9 cellular contexts compared by ENCODE assay signal in the genomic region with DNA sequence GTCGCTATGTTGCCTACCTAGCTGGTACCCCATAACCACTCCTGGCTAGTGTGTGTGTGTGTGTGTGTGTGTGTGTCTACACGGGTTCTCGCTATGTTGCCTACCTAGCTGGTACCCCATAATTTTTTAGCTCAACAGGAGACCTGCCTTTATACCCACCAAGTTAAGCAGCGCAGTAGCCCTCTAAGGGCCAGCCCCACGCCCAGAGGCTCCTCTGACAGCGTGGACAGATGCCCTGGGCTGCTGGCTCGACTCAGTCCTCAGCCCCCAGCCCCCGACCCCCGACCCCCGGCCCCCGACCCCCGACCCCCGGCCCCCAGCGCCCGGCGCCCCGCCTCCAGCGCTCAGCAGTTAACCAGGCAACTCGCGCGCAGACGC. TPM values are rescaled to one million over a fixed set of nuclear protein-coding genes. Genes with fewer than 3 reads are reported as not detected.
A peak's percentile ranks its signal among the peaks of the same experiment; 100 is the strongest.
DNase-seq lines count a peak whose midpoint lies in the region; ATAC-seq and TF ChIP-seq lines count a peak whose summit lies in the region.
"Had no signal": no experiment of that assay in that cellular context is flagged by ENCODE, and none has a peak within 500 bp of the region (broad histone marks: within the 10 kb centered on the region; RNA-seq: fewer than 3 reads in every experiment).

No MANE protein-coding gene starts in this region.

- no peak overlapping the region for H3K27ac ChIP-seq in CD8-positive, alpha-beta memory T cell (ENCODE audit: low read depth, low read length)
- H3K27ac ChIP-seq in hepatocyte, result no peak overlapping the region

- DNase-seq in CD8-positive, alpha-beta memory T cell, result no peak
- DNase-seq in WTC11 (ENCODE audit: low spot score) (no peak), hepatocyte (ENCODE audit: low spot score) (no peak), NCI-H510A (lab: John Stamatoyannopoulos, UW) (no peak), HPDE6-E6E7 (ENCODE audit: extremely low spot score) (no peak)
- no peak for DNase-seq in stimulated activated naive B cell treated with anti-CD40 and anti-IgM and Interleukin-4, amounts not matched to agents 10 μg/mL and 1 μg/mL and 100 μg/mL, for 72 hours

- H3K9me3 Mint-ChIP-seq in CD8-positive, alpha-beta memory T cell, result no peaks in the 10 kb centered on the region
- H3K9me3 Mint-ChIP-seq in WTC11, result no peaks in the 10 kb centered on the region
- no peaks in the 10 kb centered on the region for H3K9me3 Mint-ChIP-seq in stimulated activated naive B cell treated with anti-CD40 and anti-IgM and Interleukin-4, amounts not matched to agents 10 μg/mL and 1 μg/mL and 100 μg/mL, for 72 hours

- CTCF ChIA-PET in CD8-positive, alpha-beta memory T cell (lab: Charles Lee), result interaction anchor here (1.2 to 2.0 kb wide), 2 partner anchors 49 to 53 kb away, joined by 5 to 6 read pairs; no protein-coding TSS in a partner anchor
- CTCF ChIA-PET in WTC11 (lab: Charles Lee), result interaction anchor here (0.6 to 9.1 kb wide), 11 partner anchors 13 to 535 kb away, joined by 3 to 110 read pairs (median 3); a partner anchor contains a TSS

- no peak for TF ChIP-seq CTCF in WTC11 (IDR thresholded peaks at IDR 0.05)
- no peak for TF ChIP-seq CTCF in hepatocyte (IDR thresholded peaks at IDR 0.05; ENCODE audit: poor library complexity)

- no peaks in the 10 kb centered on the region for H3K27me3 Mint-ChIP-seq in CD8-positive, alpha-beta memory T cell
- H3K27me3 Mint-ChIP-seq in WTC11 (ENCODE audit: low read depth), result peaks cover 28% of the 10 kb centered on the region
- peaks cover 3 to 12% of the 10 kb centered on the region in 2 donors for H3K27me3 Mint-ChIP-seq in stimulated activated naive B cell treated with anti-CD40 and anti-IgM and Interleukin-4, amounts not matched to agents 10 μg/mL and 1 μg/mL and 100 μg/mL, for 72 hours

- no peaks in the 10 kb centered on the region for H3K9me2 ChIP-seq in hepatocyte (replicated peaks; ENCODE audit: insufficient read depth)

- WGBS in hepatocyte (ENCODE audit: low lambda C conversion rate, missing lambda C conversion rate), result 0% methylated on average over 8 of the region's 22 CpGs

- H3K27ac Mint-ChIP-seq in CD8-positive, alpha-beta memory T cell, result peak overlapping the region in 7 of 8 donors; percentile 32 to 95 (median 86)
- no peak overlapping the region for H3K27ac Mint-ChIP-seq in WTC11
- no peak overlapping the region for H3K27ac Mint-ChIP-seq in stimulated activated naive B cell treated with anti-CD40 and anti-IgM and Interleukin-4, amounts not matched to agents 10 μg/mL and 1 μg/mL and 100 μg/mL, for 72 hours

- no peaks in the 10 kb centered on the region for H4K20me1 ChIP-seq in hepatocyte (ENCODE audit: insufficient read depth, poor library complexity, severe bottlenecking)

- H3K4me2 ChIP-seq in hepatocyte, result peak overlapping the region; percentile 97

- H3K36me3 Mint-ChIP-seq in CD8-positive, alpha-beta memory T cell, result peaks cover 0 to 6% (median 0%) of the 10 kb centered on the region in 3 donors
- H3K36me3 Mint-ChIP-seq in WTC11, result peaks cover 8% of the 10 kb centered on the region; the same call in 1 of the 2 replicates
- peaks cover 3 to 5% of the 10 kb centered on the region in 2 donors for H3K36me3 Mint-ChIP-seq in stimulated activated naive B cell treated with anti-CD40 and anti-IgM and Interleukin-4, amounts not matched to agents 10 μg/mL and 1 μg/mL and 100 μg/mL, for 72 hours

- ATAC-seq in HG02678 (IDR thresholded peaks at IDR 0.05; ENCODE audit: unreplicated experiment) (peak; percentile 5), WTC11 (peak; percentile 1; the same call in 1 of the 2 replicates), GM18505 (IDR thresholded peaks at IDR 0.05; ENCODE audit: unreplicated experiment) (no peak)
- ATAC-seq in stimulated activated naive B cell treated with anti-CD40 and anti-IgM and Interleukin-4, amounts not matched to agents 10 μg/mL and 1 μg/mL and 100 μg/mL, for 72 hours (replicated peaks), result peak; percentile 8 to 29

- no peaks in the 10 kb centered on the region for H3K27me3 ChIP-seq in CD8-positive, alpha-beta memory T cell (ENCODE audit: insufficient read depth, low read length, poor library complexity, severe bottlenecking)
- H3K27me3 ChIP-seq in hepatocyte, result no peaks in the 10 kb centered on the region

- H3K4me1 Mint-ChIP-seq in CD8-positive, alpha-beta memory T cell, result peaks cover 30 to 47% (median 38%) of the 10 kb centered on the region in 3 donors
- H3K4me1 Mint-ChIP-seq in WTC11, result peaks cover 29% of the 10 kb centered on the region
- H3K4me1 Mint-ChIP-seq in stimulated activated naive B cell treated with anti-CD40 and anti-IgM and Interleukin-4, amounts not matched to agents 10 μg/mL and 1 μg/mL and 100 μg/mL, for 72 hours, result peaks cover 26 to 38% of the 10 kb centered on the region in 2 donors

- POLR2A ChIA-PET in CD8-positive, alpha-beta memory T cell (lab: Charles Lee), result interaction anchor here (0.6 to 0.9 kb wide), 2 partner anchors 228 to 1947 kb away, joined by 3 read pairs; a partner anchor contains a TSS
- POLR2A ChIA-PET in WTC11 (lab: Charles Lee), result interaction anchor here (0.6 to 2.1 kb wide), 5 partner anchors 40 to 324 kb away, joined by 3 to 6 read pairs (median 3); a partner anchor contains a TSS

- H3K4me3 ChIP-seq in CD8-positive, alpha-beta memory T cell (ENCODE audit: low read length), result peak overlapping the region; percentile 69
- H3K4me3 ChIP-seq in hepatocyte, result peak overlapping the region; percentile 28

- H3K36me3 ChIP-seq in CD8-positive, alpha-beta memory T cell (ENCODE audit: insufficient read depth, low read length), result no peaks in the 10 kb centered on the region
- no peaks in the 10 kb centered on the region for H3K36me3 ChIP-seq in hepatocyte (replicated peaks; ENCODE audit: insufficient read depth, low read depth)

- H3K4me3 Mint-ChIP-seq in CD8-positive, alpha-beta memory T cell, result peak overlapping the region; percentile 90 to 98 (median 93)
- H3K4me3 Mint-ChIP-seq in WTC11, result peak overlapping the region; percentile 84
- H3K4me3 Mint-ChIP-seq in stimulated activated naive B cell treated with anti-CD40 and anti-IgM and Interleukin-4, amounts not matched to agents 10 μg/mL and 1 μg/mL and 100 μg/mL, for 72 hours, result peak overlapping the region; percentile 94 to 97

- TF ChIP-seq POLR2A in GM18505 (IDR thresholded peaks at IDR 0.05; ENCODE audit: borderline replicate concordance, extremely low read depth, insufficient read depth, insufficient read length), result no peak

- H2AFZ ChIP-seq in hepatocyte, result peak overlapping the region; percentile 77

- H3K9me3 ChIP-seq in CD8-positive, alpha-beta memory T cell (ENCODE audit: low read length), result no peaks in the 10 kb centered on the region
- H3K9me3 ChIP-seq in hepatocyte (ENCODE audit: low read depth), result no peaks in the 10 kb centered on the region

- peaks cover 23% of the 10 kb centered on the region for H3K4me1 ChIP-seq in CD8-positive, alpha-beta memory T cell (ENCODE audit: insufficient read depth, low read length)
- peaks cover 20% of the 10 kb centered on the region for H3K4me1 ChIP-seq in hepatocyte (ENCODE audit: insufficient read depth)

- peaks cover 23% of the 10 kb centered on the region for H3K79me2 ChIP-seq in hepatocyte

TF ChIP-seq in WTC11, 78 proteins besides CTCF, POLR2A, EP300 and RAD21 (continues in another document):
- TF ChIP-seq, protein P1, sequence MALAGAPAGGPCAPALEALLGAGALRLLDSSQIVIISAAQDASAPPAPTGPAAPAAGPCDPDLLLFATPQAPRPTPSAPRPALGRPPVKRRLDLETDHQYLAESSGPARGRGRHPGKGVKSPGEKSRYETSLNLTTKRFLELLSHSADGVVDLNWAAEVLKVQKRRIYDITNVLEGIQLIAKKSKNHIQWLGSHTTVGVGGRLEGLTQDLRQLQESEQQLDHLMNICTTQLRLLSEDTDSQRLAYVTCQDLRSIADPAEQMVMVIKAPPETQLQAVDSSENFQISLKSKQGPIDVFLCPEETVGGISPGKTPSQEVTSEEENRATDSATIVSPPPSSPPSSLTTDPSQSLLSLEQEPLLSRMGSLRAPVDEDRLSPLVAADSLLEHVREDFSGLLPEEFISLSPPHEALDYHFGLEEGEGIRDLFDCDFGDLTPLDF (CRISPR knock-in tag; IDR thresholded peaks at IDR 0.05), result no peak
- TF ChIP-seq, protein P2, sequence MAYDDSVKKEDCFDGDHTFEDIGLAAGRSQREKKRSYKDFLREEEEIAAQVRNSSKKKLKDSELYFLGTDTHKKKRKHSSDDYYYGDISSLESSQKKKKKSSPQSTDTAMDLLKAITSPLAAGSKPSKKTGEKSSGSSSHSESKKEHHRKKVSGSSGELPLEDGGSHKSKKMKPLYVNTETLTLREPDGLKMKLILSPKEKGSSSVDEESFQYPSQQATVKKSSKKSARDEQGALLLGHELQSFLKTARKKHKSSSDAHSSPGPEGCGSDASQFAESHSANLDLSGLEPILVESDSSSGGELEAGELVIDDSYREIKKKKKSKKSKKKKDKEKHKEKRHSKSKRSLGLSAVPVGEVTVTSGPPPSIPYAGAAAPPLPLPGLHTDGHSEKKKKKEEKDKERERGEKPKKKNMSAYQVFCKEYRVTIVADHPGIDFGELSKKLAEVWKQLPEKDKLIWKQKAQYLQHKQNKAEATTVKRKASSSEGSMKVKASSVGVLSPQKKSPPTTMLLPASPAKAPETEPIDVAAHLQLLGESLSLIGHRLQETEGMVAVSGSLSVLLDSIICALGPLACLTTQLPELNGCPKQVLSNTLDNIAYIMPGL (CRISPR knock-in tag; IDR thresholded peaks at IDR 0.05), result no peak
- TF ChIP-seq NFE2L1 (CRISPR knock-in tag; IDR thresholded peaks at IDR 0.05), result no peak
- TF ChIP-seq, protein P3, sequence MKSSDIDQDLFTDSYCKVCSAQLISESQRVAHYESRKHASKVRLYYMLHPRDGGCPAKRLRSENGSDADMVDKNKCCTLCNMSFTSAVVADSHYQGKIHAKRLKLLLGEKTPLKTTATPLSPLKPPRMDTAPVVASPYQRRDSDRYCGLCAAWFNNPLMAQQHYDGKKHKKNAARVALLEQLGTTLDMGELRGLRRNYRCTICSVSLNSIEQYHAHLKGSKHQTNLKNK (CRISPR knock-in tag; IDR thresholded peaks at IDR 0.05), result no peak
- no peak for TF ChIP-seq SMAD4 (CRISPR knock-in tag; IDR thresholded peaks at IDR 0.05)
- TF ChIP-seq MXD4 (CRISPR knock-in tag; IDR thresholded peaks at IDR 0.05; ENCODE audit: borderline replicate concordance), result no peak

RNA-seq across cellular contexts. Expression of a gene that starts 0.3 kb away (rescaled TPM):
- 10 to 100 TPM; 24.0 to 26.9 TPM for total RNA-seq in CD8-positive, alpha-beta memory T cell
- polyA plus RNA-seq in CD8-positive, alpha-beta memory T cell, result 16.3 TPM
- total RNA-seq in WTC11 (2021) (21.1 to 26.0 TPM (median 22.0 TPM) in 3 replicates), hepatocyte (26.6 and 32.2 TPM in 2 replicates)
- 31.3 and 41.1 TPM in 2 replicates for polyA plus RNA-seq in hepatocyte

RNA-seq across cellular contexts. Expression of a gene that starts 22.1 kb away (rescaled TPM):
- not detected for total RNA-seq in CD8-positive, alpha-beta memory T cell
- polyA plus RNA-seq in CD8-positive, alpha-beta memory T cell, result not detected
- total RNA-seq in WTC11 (2021) (0.11 to 0.42 TPM in 2 of 3 replicates, not detected in the other), hepatocyte (0.08 TPM in 1 of 2 replicates, not detected in the other)
- not detected in 2 replicates for polyA plus RNA-seq in hepatocyte
- total RNA-seq: myocyte had no signal

RNA-seq across cellular contexts. Expression of a gene that starts 32.2 kb away (rescaled TPM):
- total RNA-seq in CD8-positive, alpha-beta memory T cell, result not detected
- not detected for polyA plus RNA-seq in CD8-positive, alpha-beta memory T cell
- not detected in 3 replicates for total RNA-seq in WTC11 (2021)
- total RNA-seq in hepatocyte, result not detected in 2 replicates
- polyA plus RNA-seq in hepatocyte, result not detected in 2 replicates
- total RNA-seq: myocyte had no signal

RNA-seq across cellular contexts. Expression of a gene that starts 53.6 kb away (rescaled TPM):
- 10 to 100 TPM; 31.3 to 32.7 TPM for total RNA-seq in CD8-positive, alpha-beta memory T cell
- polyA plus RNA-seq in CD8-positive, alpha-beta memory T cell, result 113 TPM
- 8.7 to 10.2 TPM (median 8.9 TPM) in 3 replicates for total RNA-seq in WTC11 (2021)
- total RNA-seq in hepatocyte, result 47.4 and 47.7 TPM in 2 replicates
- 64.9 and 69.6 TPM in 2 replicates for polyA plus RNA-seq in hepatocyte

Comparison
In these comparisons a context has a peak if more than half of its experiments do, and no peak if none do; other contexts are left out.
1. H3K27ac Mint-ChIP-seq: peak in CD8-positive, alpha-beta memory T cell (7 of 8); none in WTC11 (single experiment) and stimulated activated naive B cell treated with anti-CD40 and anti-IgM and Interleukin-4, amounts not matched to agents 10 μg/mL and 1 μg/mL and 100 μg/mL, for 72 hours (single experiment).
2. Peak in every context shown above with its lines, with median percentiles within 50 percentile points of each other: H3K4me3 Mint-ChIP-seq.